Comparison of ENCODE assay signal across 20 cellular contexts in genomic region chr2:38129410-38129809, GRCh38. TPM values are rescaled to one million over a fixed set of nuclear protein-coding genes. Genes with fewer than 3 reads are reported as not detected.
DNase-seq lines count a peak whose midpoint lies in the region; ATAC-seq, FAIRE-seq and TF ChIP-seq lines count a peak whose summit lies in the region.
"Had no signal": no experiment of that assay in that cellular context is flagged by ENCODE, and none has a peak within 500 bp of the region (broad histone marks: within the 10 kb centered on the region; RNA-seq: fewer than 3 reads in every experiment).

No MANE protein-coding gene starts in this region.

- H4K20me1 ChIP-seq in K562 (replicated peaks; ENCODE audit: control insufficient read depth, insufficient read depth, low read length) (no peaks in the 10 kb centered on the region), hepatocyte (ENCODE audit: insufficient read depth, poor library complexity, severe bottlenecking) (no peaks in the 10 kb centered on the region)

- H3K36me3 Mint-ChIP-seq in endothelial cell (ENCODE audit: low read depth, unreplicated experiment) = peaks cover 14% of the 10 kb centered on the region
- H3K36me3 Mint-ChIP-seq: activated naive CD4-positive, alpha-beta T cell treated with anti-CD3 and anti-CD28 coated beads, Interleukin-2, amount 10 ng/mL, durations not matched to agents 7 days and 5 days; T-cell had no signal

- H4K8ac ChIP-seq in mesenchymal stem cell (ENCODE audit: low read length) = no peak overlapping the region

- no peak overlapping the region for H3K4me3 Mint-ChIP-seq in endothelial cell (ENCODE audit: unreplicated experiment)
- H3K4me3 Mint-ChIP-seq: activated CD4-positive, alpha-beta memory T cell treated with anti-CD3 and anti-CD28 coated beads for 36 hours; activated naive CD4-positive, alpha-beta T cell treated with anti-CD3 and anti-CD28 coated beads, Interleukin-2, amount 10 ng/mL, durations not matched to agents 7 days and 5 days; activated T-cell treated with anti-CD3 and anti-CD28 coated beads, Interleukin-2, amount 50 U/mL, for 24 hours; immature natural killer cell; neural crest cell; T-cell had no signal

- no peaks in the 10 kb centered on the region for H3K36me3 ChIP-seq in K562 (ENCODE audit: control insufficient read depth, insufficient read depth, low read length)
- H3K36me3 ChIP-seq in mesenchymal stem cell (ENCODE audit: control insufficient read depth in 1 of 2, insufficient read depth in 2 of 2, low read depth in 1 of 2, low read length in 2 of 2) = peaks cover 5 to 7% of the 10 kb centered on the region in 2 experiments
- H3K36me3 ChIP-seq in uterus = no peaks in the 10 kb centered on the region
- no peaks in the 10 kb centered on the region for H3K36me3 ChIP-seq in hepatocyte (replicated peaks; ENCODE audit: insufficient read depth, low read depth)
- H3K36me3 ChIP-seq: colonic mucosa had no signal

- TF ChIP-seq POLR2A in NB4 (IDR thresholded peaks at IDR 0.05; ENCODE audit: extremely low read depth, insufficient read length) (no peak), K562 (conservative IDR thresholded peaks at IDR 0.05) (no peak), uterus (IDR thresholded peaks at IDR 0.05) (no peak)

- peak overlapping the region in 1 of 2 experiments; percentile 35 for H3K4ac ChIP-seq in mesenchymal stem cell (ENCODE audit: low read depth in 1 of 2, low read length in 2 of 2)

- no peak for FAIRE-seq in K562 (lab: Jason Lieb, UNC)
- FAIRE-seq: RCC 7860 had no signal

- no peaks in the 10 kb centered on the region for H3K9me2 ChIP-seq in hepatocyte (replicated peaks; ENCODE audit: insufficient read depth)

- no peak overlapping the region for H2AK5ac ChIP-seq in mesenchymal stem cell (ENCODE audit: low read length, severe bottlenecking)

- H3K4me1 ChIP-seq in K562 (replicated peaks in 1 of 2; ENCODE audit: control insufficient read depth in 2 of 2, insufficient read depth in 2 of 2, low read length in 2 of 2) = peaks cover 0 to 9% of the 10 kb centered on the region in 2 experiments; a peak in 2 of 5 replicates
- H3K4me1 ChIP-seq in mesenchymal stem cell (ENCODE audit: control insufficient read depth, insufficient read depth, low read depth, low read length) = no peaks in the 10 kb centered on the region
- no peaks in the 10 kb centered on the region for H3K4me1 ChIP-seq in uterus
- no peaks in the 10 kb centered on the region for H3K4me1 ChIP-seq in hepatocyte (ENCODE audit: insufficient read depth)
- H3K4me1 ChIP-seq: colonic mucosa had no signal

- intact Hi-C loops in K562 (cut with micrococcal nuclease) (no loop called here), uterus (cut with DNase I; ENCODE audit: low total_unique reads) (no loop called here)

- TF ChIP-seq CTCF in NB4 (IDR thresholded peaks at IDR 0.05; ENCODE audit: low read depth, low read length) (no peak), K562 (IDR thresholded peaks at IDR 0.05 in 2 of 3, conservative IDR thresholded peaks at IDR 0.05 in 1 of 3; ENCODE audit: insufficient read depth in 2 of 3, low read depth in 1 of 3, low read length in 3 of 3) (no peak), uterus (IDR thresholded peaks at IDR 0.05) (no peak), hepatocyte (IDR thresholded peaks at IDR 0.05; ENCODE audit: poor library complexity) (no peak), endothelial cell (IDR thresholded peaks at IDR 0.05; ENCODE audit: unreplicated experiment) (no peak)

- peak in 1 of 2 experiments; percentile 16; a peak in 1 of 4 replicates for TF ChIP-seq RAD21 in K562 (CRISPR knock-in tag; conservative IDR thresholded peaks at IDR 0.05 in 1 of 2, IDR thresholded peaks at IDR 0.05 in 1 of 2)

- no peak for ATAC-seq in K562
- ATAC-seq: T-cell had no signal

- H3K9me3 Mint-ChIP-seq in endothelial cell (ENCODE audit: unreplicated experiment) = peaks cover 6% of the 10 kb centered on the region

- no peak overlapping the region for H3K14ac ChIP-seq in mesenchymal stem cell (ENCODE audit: low read length in 2 of 2)

- H2BK12ac ChIP-seq in mesenchymal stem cell (ENCODE audit: low read length in 2 of 2) = peak overlapping the region; percentile 11 to 29

- H3K27ac Mint-ChIP-seq in endothelial cell (ENCODE audit: unreplicated experiment) = no peak overlapping the region
- H3K27ac Mint-ChIP-seq: activated CD4-positive, alpha-beta memory T cell treated with anti-CD3 and anti-CD28 coated beads for 36 hours; activated naive CD4-positive, alpha-beta T cell treated with anti-CD3 and anti-CD28 coated beads, Interleukin-2, amount 10 ng/mL, durations not matched to agents 7 days and 5 days; activated T-cell treated with anti-CD3 and anti-CD28 coated beads, Interleukin-2, amount 50 U/mL, for 24 hours; immature natural killer cell; T-cell had no signal

- no peak overlapping the region for H2AFZ ChIP-seq in K562 (ENCODE audit: low read depth, low read length)
- no peak overlapping the region for H2AFZ ChIP-seq in mesenchymal stem cell (ENCODE audit: low read depth, low read length)
- H2AFZ ChIP-seq in hepatocyte = no peak overlapping the region

- in situ Hi-C loops in K562 (cut with MboI) = no loop called here

- H3K4me3 ChIP-seq in NB4 (ENCODE audit: low read depth, low read length) = no peak overlapping the region
- no peak overlapping the region for H3K4me3 ChIP-seq in K562
- no peak overlapping the region for H3K4me3 ChIP-seq in mesenchymal stem cell (ENCODE audit: insufficient read depth in 1 of 2, low read depth in 1 of 2, low read length in 2 of 2)
- no peak overlapping the region for H3K4me3 ChIP-seq in uterus
- no peak overlapping the region for H3K4me3 ChIP-seq in hepatocyte
- H3K4me3 ChIP-seq: colonic mucosa had no signal

- H3K4me2 ChIP-seq in K562 (ENCODE audit: insufficient read depth, low read length) (no peak overlapping the region), mesenchymal stem cell (ENCODE audit: low read length, poor library complexity, severe bottlenecking) (no peak overlapping the region), hepatocyte (no peak overlapping the region)

- TF ChIP-seq EP300 in K562 (IDR thresholded peaks at IDR 0.05; ENCODE audit: low read length) = no peak

- CTCF ChIA-PET in K562 (lab: Yijun Ruan, JAX; ENCODE audit: low intra/inter-chr PET ratio) = no interaction called here

- no peaks in the 10 kb centered on the region for H3K9me1 ChIP-seq in K562 (ENCODE audit: control insufficient read depth, insufficient read depth, low read length)

- H3K9me3 ChIP-seq in K562 (replicated peaks; ENCODE audit: control insufficient read depth, insufficient read depth, low read depth, low read length) (no peaks in the 10 kb centered on the region; the same call in 1 of the 2 replicates), mesenchymal stem cell (ENCODE audit: control insufficient read depth, low read length) (peaks cover 8% of the 10 kb centered on the region), uterus (no peaks in the 10 kb centered on the region), hepatocyte (ENCODE audit: low read depth) (peaks cover 3% of the 10 kb centered on the region)
- H3K9me3 ChIP-seq: colonic mucosa had no signal

- peaks cover 2% of the 10 kb centered on the region for H3K27me3 Mint-ChIP-seq in endothelial cell (ENCODE audit: unreplicated experiment)
- H3K27me3 Mint-ChIP-seq: activated CD4-positive, alpha-beta memory T cell treated with anti-CD3 and anti-CD28 coated beads for 36 hours; activated T-cell treated with anti-CD3 and anti-CD28 coated beads, Interleukin-2, amount 50 U/mL, for 24 hours; T-cell had no signal

- H2BK120ac ChIP-seq in mesenchymal stem cell (ENCODE audit: low read depth, low read length) = no peak overlapping the region

- H3K27ac ChIP-seq in K562 (ENCODE audit: extremely low read depth, low read depth, low read length) (no peak overlapping the region), mesenchymal stem cell (ENCODE audit: low read length, poor library complexity, severe bottlenecking) (no peak overlapping the region), uterus (peak overlapping the region; percentile 28 to 49), hepatocyte (no peak overlapping the region)
- H3K27ac ChIP-seq: colonic mucosa, epithelial cell of prostate, VCaP had no signal

- no peaks in the 10 kb centered on the region for H3K79me1 ChIP-seq in mesenchymal stem cell (replicated peaks; ENCODE audit: low read length, poor library complexity, severe bottlenecking)

- no peaks in the 10 kb centered on the region for H3K79me2 ChIP-seq in K562 (ENCODE audit: control insufficient read depth, insufficient read depth, low read length)
- H3K79me2 ChIP-seq in hepatocyte = no peaks in the 10 kb centered on the region

- no peak overlapping the region for H4K91ac ChIP-seq in mesenchymal stem cell (ENCODE audit: low read length)

- no peaks in the 10 kb centered on the region for H3K4me1 Mint-ChIP-seq in endothelial cell (ENCODE audit: unreplicated experiment)
- H3K4me1 Mint-ChIP-seq: activated naive CD4-positive, alpha-beta T cell treated with anti-CD3 and anti-CD28 coated beads, Interleukin-2, amount 10 ng/mL, durations not matched to agents 7 days and 5 days; immature natural killer cell; neural crest cell; T-cell had no signal

- H2BK5ac ChIP-seq in mesenchymal stem cell (ENCODE audit: low read depth, low read length, poor library complexity, severe bottlenecking) = no peak overlapping the region

- peak overlapping the region in 1 of 2 experiments; percentile 24 for H3K18ac ChIP-seq in mesenchymal stem cell (ENCODE audit: low read depth in 1 of 2, low read length in 2 of 2)

- DNase-seq in NB4 (ENCODE audit: low read depth) (peak; percentile 72), K562 (ENCODE audit: extremely low read depth in 1 of 4, low spot score in 3 of 4) (no peak), mesenchymal stem cell (peak; percentile 51), uterus (no peak), hepatocyte (ENCODE audit: low spot score) (no peak), endothelial cell (ENCODE audit: low spot score) (no peak), amniotic stem cell (lab: John Stamatoyannopoulos, UW) (no peak)
- DNase-seq: activated CD4-positive, alpha-beta memory T cell treated with anti-CD3 and anti-CD28 coated beads for 36 hours; activated naive CD4-positive, alpha-beta T cell treated with anti-CD3 and anti-CD28 coated beads, Interleukin-2, amount 10 ng/mL, durations not matched to agents 7 days and 5 days; activated T-cell treated with anti-CD3 and anti-CD28 coated beads, Interleukin-2, amount 50 U/mL, for 24 hours; Calu3; colonic mucosa; immature natural killer cell; NCI-H1092; NCI-H69 had no signal

- H3K9ac ChIP-seq in K562 (ENCODE audit: insufficient read depth in 1 of 2, low read depth in 2 of 2, low read length in 2 of 2) (no peak overlapping the region), mesenchymal stem cell (ENCODE audit: low read length) (no peak overlapping the region)

- POLR2A ChIA-PET in K562 (lab: Yijun Ruan, JAX) = no interaction called here

- H2BK15ac ChIP-seq in mesenchymal stem cell (ENCODE audit: low read depth, poor library complexity, severe bottlenecking) = no peak overlapping the region

- H3K27me3 ChIP-seq in K562 (ENCODE audit: control insufficient read depth in 2 of 2, insufficient read depth in 2 of 2, low read length in 2 of 2) (no peaks in the 10 kb centered on the region), mesenchymal stem cell (ENCODE audit: control insufficient read depth in 1 of 2, insufficient read depth in 1 of 2, low read length in 2 of 2) (no peaks in the 10 kb centered on the region), uterus (no peaks in the 10 kb centered on the region), hepatocyte (no peaks in the 10 kb centered on the region)
- H3K27me3 ChIP-seq: colonic mucosa had no signal

- H3K23ac ChIP-seq in mesenchymal stem cell (ENCODE audit: low read length in 2 of 2) = no peak overlapping the region

- 6% methylated on average over 2 of the region's 2 CpGs for WGBS in K562 (ENCODE audit: insufficient coverage, low coverage, missing lambda C conversion rate)
- WGBS in mesenchymal stem cell = 87% methylated on average over 2 of the region's 2 CpGs
- 60% methylated on average over 2 of the region's 2 CpGs for WGBS in hepatocyte (ENCODE audit: low lambda C conversion rate, missing lambda C conversion rate)

- no TSS peak for BruUV-seq in K562 (replicated peaks; lab: Mats Ljungman, UMichigan)

RNA-seq across cellular contexts. Expression of gene CYP1B1, which starts 53.5 kb away (rescaled TPM):
- total RNA-seq in K562 (2011; cell fraction: chromatin; rRNA removed; ENCODE audit: low replicate concordance) = not detected in 2 replicates
- total RNA-seq in K562 (2011; cell fraction: nucleolus; rRNA removed) = not detected in 2 replicates
- not detected in 2 replicates for total RNA-seq in K562 (2011; cell fraction: nucleoplasm; rRNA removed)
- total RNA-seq in K562 (2014; rRNA removed) = not detected in 2 replicates
- total RNA-seq in K562 (2014; rRNA removed; fragmentation: Illumina TruSeq; extraction: Trizol) = not detected in 2 replicates
- not detected in 2 replicates for total RNA-seq in K562 (2015; rRNA removed; fragmentation: Illumina TruSeq; extraction: Trizol)
- total RNA-seq in K562 (2021) = 0.07 and 0.13 TPM in 2 replicates
- polyA plus RNA-seq in K562 (2011; rRNA removed) = not detected in 2 replicates
- polyA plus RNA-seq in K562 (2011; cell fraction: cytosol; rRNA removed) = not detected in 2 replicates
- not detected in 2 replicates for polyA plus RNA-seq in K562 (2011; cell fraction: nucleus; rRNA removed)
- not detected in 2 replicates for polyA plus RNA-seq in K562 (2012)
- polyA plus RNA-seq in K562 (2014; fragmentation: Illumina TruSeq; extraction: Trizol) = not detected in 2 replicates
- polyA plus RNA-seq in K562 (2014; fragmentation: Nextera tagmentation; extraction: Ambion mirVana) = not detected
- polyA plus RNA-seq in K562 (2014; rRNA removed) = not detected in 2 replicates
- polyA minus RNA-seq in K562 (2011; rRNA and poly(A)+ RNA removed) = not detected in 2 replicates
- polyA minus RNA-seq in K562 (2011; cell fraction: cytosol; rRNA and poly(A)+ RNA removed) = not detected in 2 replicates
- not detected in 2 replicates for polyA minus RNA-seq in K562 (2011; cell fraction: nucleus; rRNA and poly(A)+ RNA removed)
- 32.4 TPM for polyA plus RNA-seq in mesenchymal stem cell (2013, experiment 1 of 2)
- polyA plus RNA-seq in mesenchymal stem cell (2013, experiment 2 of 2) = 33.1 TPM
- total RNA-seq in uterus = 100 to 1,000 TPM in 1 of 4 donors, 10 to 100 TPM in 3; 42.8 to 118 (median 54.5) TPM
- 23.2 and 28.9 TPM in 2 replicates for total RNA-seq in hepatocyte
- 32.7 and 38.5 TPM in 2 replicates for polyA plus RNA-seq in hepatocyte
- 1.2 TPM for total RNA-seq in endothelial cell (ENCODE audit: unreplicated experiment)

Comparison
In these comparisons a context has a peak if more than half of its experiments do, and no peak if none do; other contexts are left out.
1. DNase-seq: peak in NB4 (single experiment) and mesenchymal stem cell (single experiment); none in K562 (0 of 4), uterus (0 of 2), hepatocyte (single experiment), endothelial cell (single experiment) and amniotic stem cell (single experiment).
2. H3K27ac ChIP-seq: peak in uterus (2 of 2); none in K562 (single experiment), mesenchymal stem cell (single experiment) and hepatocyte (single experiment).
3. RNA of gene CYP1B1, which starts 53.5 kb away (total RNA-seq): 42.8 to 118 TPM in uterus and 23.2 to 28.9 TPM in hepatocyte; 1.2 TPM in endothelial cell (single experiment) and 0.07 to 0.13 TPM in K562; every median in the first group is over 10 times any median in the second.